1 cellular context compared by ENCODE assay signal in genomic region chr16:56649820-56650219, GRCh38.
TF ChIP-seq lines count a peak whose summit lies in the region.

No MANE protein-coding gene starts in this region.

TF ChIP-seq in HepG2, 621 proteins besides CTCF, POLR2A, EP300 and RAD21:
- TF ChIP-seq FOXA1 (IDR thresholded peaks at IDR 0.05) (no peak), FOXA1 (CRISPR knock-in tag; IDR thresholded peaks at IDR 0.05) (0 out of 2 replicates have a peak, but pooled peaks have one; percentile 20), ZNF230 (CRISPR knock-in tag; IDR thresholded peaks at IDR 0.05) (no peak), ZNF143 (CRISPR knock-in tag; IDR thresholded peaks at IDR 0.05) (no peak), ZFP36 (IDR thresholded peaks at IDR 0.05; ENCODE audit: borderline replicate concordance, low read depth, low read length, partially characterized antibody) (no peak), ZNF776 (CRISPR knock-in tag; IDR thresholded peaks at IDR 0.05) (no peak), ZNF331 (CRISPR knock-in tag; IDR thresholded peaks at IDR 0.05) (no peak), SOX6 (IDR thresholded peaks at IDR 0.05) (no peak), SOX6 (CRISPR knock-in tag; IDR thresholded peaks at IDR 0.05) (peak; percentile 33; the same call in 1 of the 2 replicates), FOXA3 (CRISPR knock-in tag; IDR thresholded peaks at IDR 0.05) (peak; percentile 34; the same call in 1 of the 2 replicates), SOX5 (CRISPR knock-in tag; IDR thresholded peaks at IDR 0.05; ENCODE audit: borderline replicate concordance) (peak; percentile 59; the same call in 1 of the 2 replicates), CEBPB (IDR thresholded peaks at IDR 0.05; ENCODE audit: borderline replicate concordance, low read depth, low read length) (peak; percentile 18; the same call in 1 of the 2 replicates), BCL6 (CRISPR knock-in tag; IDR thresholded peaks at IDR 0.05) (peak; percentile 86), ZNF619 (CRISPR knock-in tag; IDR thresholded peaks at IDR 0.05) (no peak), DRAP1 (CRISPR knock-in tag; IDR thresholded peaks at IDR 0.05) (no peak), ZNF703 (CRISPR knock-in tag; IDR thresholded peaks at IDR 0.05; ENCODE audit: borderline replicate concordance) (no peak), TIGD3 (CRISPR knock-in tag; IDR thresholded peaks at IDR 0.05; ENCODE audit: borderline replicate concordance) (no peak), SOX13 (IDR thresholded peaks at IDR 0.05) (no peak), SOX13 (CRISPR knock-in tag; conservative IDR thresholded peaks at IDR 0.05 in 1 of 2, IDR thresholded peaks at IDR 0.05 in 1 of 2) (peak in 1 of 2 experiments; percentile 66; a peak in 2 of 4 replicates), PRDM4 (CRISPR knock-in tag; IDR thresholded peaks at IDR 0.05; ENCODE audit: borderline replicate concordance) (no peak), FOXP1 (IDR thresholded peaks at IDR 0.05) (no peak), FOXP1 (CRISPR knock-in tag; IDR thresholded peaks at IDR 0.05) (no peak), ZNF737 (CRISPR knock-in tag; IDR thresholded peaks at IDR 0.05; ENCODE audit: borderline replicate concordance) (no peak), NCOR1 (IDR thresholded peaks at IDR 0.05; ENCODE audit: borderline replicate concordance, low read length) (no peak), CEBPG (CRISPR knock-in tag; IDR thresholded peaks at IDR 0.05) (peak; percentile 41; the same call in 1 of the 2 replicates), RBAK (CRISPR knock-in tag; IDR thresholded peaks at IDR 0.05) (peak; percentile 94)
